ENCODE assay signal across 8 cellular contexts in genomic region chr14:61837336-61838229, GRCh38. TPM values are rescaled to one million over a fixed set of nuclear protein-coding genes. Genes with fewer than 3 reads are reported as not detected.
DNase-seq lines count a peak whose midpoint lies in the region; ATAC-seq and TF ChIP-seq lines count a peak whose summit lies in the region.

No MANE protein-coding gene starts in this region.

- no peak overlapping the region for H3K27ac ChIP-seq in left lung

- intact Hi-C loops in left lung (cut with DNase I): loop anchor here (5.0 to 10.0 kb wide), 2 partner anchors 373 to 380 kb away; no protein-coding TSS in a partner anchor

- H3K4me3 ChIP-seq in left lung: no peak overlapping the region

- H3K4me1 ChIP-seq in left lung: no peaks in the 10 kb centered on the region

- peak; percentile 95 to 98 for TF ChIP-seq CTCF in left lung (IDR thresholded peaks at IDR 0.05)

- no peaks in the 10 kb centered on the region for H3K36me3 ChIP-seq in left lung

- no peaks in the 10 kb centered on the region for H3K27me3 ChIP-seq in left lung

- no peaks in the 10 kb centered on the region for H3K9me3 ChIP-seq in left lung

- DNase-seq in AG08395 (ENCODE audit: low spot score) (peak; percentile 76), NCI-H446 (lab: John Stamatoyannopoulos, UW) (peak; percentile 45 to 80), cerebellum (ENCODE audit: low spot score) (peak; percentile 75), left lung (peak; percentile 75 to 83)
- DNase-seq in activated CD4-positive, CD25-positive, alpha-beta regulatory T cell treated with anti-CD3 and anti-CD28 coated beads, Interleukin-2, amount 50 U/mL, for 72 hours: peak; percentile 74
- DNase-seq in stimulated activated CD4-positive, alpha-beta T cell treated with anti-CD3 and anti-CD28 coated beads, TNF-alpha, amount 100 ng/mL, for 1 hour (ENCODE audit: low read depth in 3 of 3, low spot score in 1 of 3): peak; percentile 31 to 53 (median 50)

- ATAC-seq in GM18861 (IDR thresholded peaks at IDR 0.05; ENCODE audit: unreplicated experiment): peak; percentile 93
- peak; percentile 90 for ATAC-seq in HG03135 (IDR thresholded peaks at IDR 0.05; ENCODE audit: unreplicated experiment)
- peak; percentile 99 for ATAC-seq in left lung

RNA-seq across cellular contexts. Expression of gene SYT16, which starts 25.1 kb away (rescaled TPM):
- total RNA-seq in cerebellum (59.9 TPM), left lung (1 to 10 TPM in 1 of 2 donors, under 1 TPM in 1; 0.71 to 1.8 TPM)

Comparison
In these comparisons a context has a peak if more than half of its experiments do, and no peak if none do; other contexts are left out.
1. RNA of gene SYT16, which starts 25.1 kb away (total RNA-seq): 59.9 TPM in cerebellum (single experiment); 0.71 to 1.8 TPM in left lung; every median in the first group is over 10 times any median in the second.
2. Peak in every context shown above with its lines, with median percentiles within 50 percentile points of each other: DNase-seq and ATAC-seq.